In the genomic region with DNA sequence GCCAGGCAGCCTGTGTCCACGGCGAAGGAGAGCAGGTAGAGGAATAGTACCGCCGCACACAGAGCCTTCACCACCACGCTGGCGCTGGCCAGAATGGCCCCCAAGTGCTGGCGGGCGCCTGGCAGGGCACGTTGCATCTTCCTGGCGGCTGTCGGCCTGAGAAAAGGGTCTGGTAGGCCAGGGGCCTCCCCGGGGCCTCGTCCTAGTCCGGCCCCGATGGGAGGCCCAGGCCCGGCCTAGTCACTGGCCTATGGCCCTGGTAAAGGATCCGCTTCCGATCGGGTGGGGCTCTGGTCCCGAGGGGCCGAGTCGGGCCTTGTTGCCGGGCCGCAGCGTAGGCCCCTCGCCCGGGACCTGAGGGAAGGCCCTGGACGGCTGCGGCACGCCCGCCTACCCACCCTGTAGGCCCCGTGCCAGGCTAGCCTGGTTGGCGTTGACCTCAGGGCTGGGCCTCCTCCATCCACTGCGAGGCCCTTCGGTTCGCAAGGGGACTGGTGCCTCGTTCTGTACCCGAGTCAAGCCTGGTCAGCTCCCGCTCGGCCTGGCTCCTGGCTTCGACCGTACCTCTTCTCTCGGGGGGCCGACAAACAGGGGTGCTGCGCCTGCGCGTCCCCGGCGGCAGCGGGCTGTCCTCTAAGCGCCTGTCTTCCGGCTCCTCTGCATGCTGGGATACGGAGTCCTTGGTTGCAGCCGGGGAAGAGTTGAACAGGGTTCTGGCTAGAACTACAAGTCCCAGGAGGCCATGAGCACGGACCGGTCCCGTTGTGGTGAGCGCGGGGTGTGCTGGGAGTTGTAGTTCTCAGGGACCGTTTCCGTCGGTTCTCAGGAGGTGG, we compare ENCODE assay signal across 8 cellular contexts. TPM values are rescaled to one million over a fixed set of nuclear protein-coding genes. Genes with fewer than 3 reads are reported as not detected.
DNase-seq lines count a peak whose midpoint lies in the region; ATAC-seq and TF ChIP-seq lines count a peak whose summit lies in the region.

Gene TMEM115, minus strand, starts transcription at position 595 of the 833 bp plus-strand sequence. Its CDS starts 458 bp downstream, at position 137.

- H3K27ac ChIP-seq in ovary: peak within 1 kb of the TSS; percentile 84 to 90
- H3K27ac ChIP-seq in thyroid gland: peak within 1 kb of the TSS; percentile 85 to 90 (median 89)

- no peaks in the 10 kb centered on the region for H3K9me3 ChIP-seq in ovary
- no peaks in the 10 kb centered on the region for H3K9me3 ChIP-seq in thyroid gland

- peak within 1 kb of the TSS; percentile 95 for H3K4me3 Mint-ChIP-seq in activated naive CD8-positive, alpha-beta T cell treated with anti-CD3 and anti-CD28 coated beads, Interleukin-2, amount 50 U/mL, for 24 hours

- H3K27ac Mint-ChIP-seq in activated naive CD8-positive, alpha-beta T cell treated with anti-CD3 and anti-CD28 coated beads, Interleukin-2, amount 50 U/mL, for 24 hours: peak within 1 kb of the TSS; percentile 91

- no peaks in the 10 kb centered on the region for H3K27me3 Mint-ChIP-seq in activated naive CD8-positive, alpha-beta T cell treated with anti-CD3 and anti-CD28 coated beads, Interleukin-2, amount 50 U/mL, for 24 hours

- TF ChIP-seq POLR2A in ovary (IDR thresholded peaks at IDR 0.05) (peak; percentile 71), thyroid gland (IDR thresholded peaks at IDR 0.05) (peak; percentile 38 to 83)

- TF ChIP-seq CTCF in GM12865 (IDR thresholded peaks at IDR 0.05; ENCODE audit: insufficient read depth, low read depth, low read length, missing control alignments): no peak
- TF ChIP-seq CTCF in ovary (IDR thresholded peaks at IDR 0.05): no peak
- no peak for TF ChIP-seq CTCF in thyroid gland (IDR thresholded peaks at IDR 0.05)

- DNase-seq in GM12865 (ENCODE audit: low read depth) (peak; percentile 98), NCI-H1417 treated with DMSO at 0.1 percent for 48 hours (lab: John Stamatoyannopoulos, UW) (peak; percentile 89), SW480 (ENCODE audit: low spot score) (peak; percentile 99), Right ventricle myocardium inferior (ENCODE audit: missing footprints) (peak; percentile 97), ovary (peak; percentile 94 to 97 (median 96)), thyroid gland (peak; percentile 98)
- peak; percentile 93 for DNase-seq in activated naive CD8-positive, alpha-beta T cell treated with anti-CD3 and anti-CD28 coated beads, Interleukin-2, amount 50 U/mL, for 24 hours

- peaks cover 40% of the 10 kb centered on the region for H3K4me1 Mint-ChIP-seq in activated naive CD8-positive, alpha-beta T cell treated with anti-CD3 and anti-CD28 coated beads, Interleukin-2, amount 50 U/mL, for 24 hours

- H3K9me3 Mint-ChIP-seq in activated naive CD8-positive, alpha-beta T cell treated with anti-CD3 and anti-CD28 coated beads, Interleukin-2, amount 50 U/mL, for 24 hours: no peaks in the 10 kb centered on the region

- no peaks in the 10 kb centered on the region for H3K36me3 ChIP-seq in ovary
- H3K36me3 ChIP-seq in thyroid gland: peaks cover 13% of the 10 kb centered on the region in 2 donors

- intact Hi-C loops in Right ventricle myocardium inferior (cut with DNase I) (no loop called here), ovary (cut with DNase I) (loop anchor here in 1 of 4 donors (10.0 kb wide), 1 partner anchor 246 kb away; no protein-coding TSS in a partner anchor), thyroid gland (cut with DNase I) (no loop called here)

- H3K4me3 ChIP-seq in GM12865 (ENCODE audit: low read depth, low read length): peak within 1 kb of the TSS; percentile 79
- peak within 1 kb of the TSS; percentile 98 for H3K4me3 ChIP-seq in ovary
- peak within 1 kb of the TSS; percentile 58 to 92 (median 87) for H3K4me3 ChIP-seq in thyroid gland (replicated peaks in 1 of 3)

- 0 to 1% (median 0%) methylated on average over 52 to 62 of the region's 62 CpGs for WGBS in ovary, 3 donors
- 0 to 1% methylated on average over 12 to 13 of the region's 62 CpGs for WGBS in thyroid gland, 2 donors

- peaks cover 12% of the 10 kb centered on the region for H3K36me3 Mint-ChIP-seq in activated naive CD8-positive, alpha-beta T cell treated with anti-CD3 and anti-CD28 coated beads, Interleukin-2, amount 50 U/mL, for 24 hours (ENCODE audit: low read depth)

- H3K27me3 ChIP-seq in ovary: no peaks in the 10 kb centered on the region
- no peaks in the 10 kb centered on the region for H3K27me3 ChIP-seq in thyroid gland

- no peak for TF ChIP-seq EP300 in ovary (IDR thresholded peaks at IDR 0.05)

- peaks cover 20% of the 10 kb centered on the region for H3K4me1 ChIP-seq in ovary (ENCODE audit: insufficient read depth)
- H3K4me1 ChIP-seq in thyroid gland: peaks cover 36 to 44% of the 10 kb centered on the region in 2 donors

- ATAC-seq in HG02763 (IDR thresholded peaks at IDR 0.05; ENCODE audit: unreplicated experiment): peak; percentile 97
- peak; percentile 100 for ATAC-seq in activated naive CD8-positive, alpha-beta T cell treated with anti-CD3 and anti-CD28 coated beads, Interleukin-2, amount 50 U/mL, for 24 hours
- ATAC-seq in Right ventricle myocardium inferior: peak; percentile 97

RNA-seq across cellular contexts. Expression of gene TMEM115, which starts in this region (rescaled TPM):
- 26.4 TPM for total RNA-seq in Right ventricle myocardium inferior
- total RNA-seq in ovary: 10 to 100 TPM; 32.3 to 58.4 (median 36.9) TPM
- polyA plus RNA-seq in ovary: 10 to 100 TPM in 1 of 2 donors, 1 to 10 TPM in 1; 8.5 to 40.2 TPM
- 100 to 1,000 TPM in 1 of 4 donors, 10 to 100 TPM in 3; 70.0 to 111 (median 85.1) TPM for total RNA-seq in thyroid gland

Comparison
In these comparisons a context has a peak if more than half of its experiments do, and no peak if none do; other contexts are left out.
1. Peak in every context shown above with its lines: DNase-seq, ATAC-seq, H3K4me3 ChIP-seq and H3K27ac ChIP-seq.